Comparison of ENCODE assay signal across 9 cellular contexts in genomic region chr13:77565635-77566034, GRCh38. TPM values are rescaled to one million over a fixed set of nuclear protein-coding genes. Genes with fewer than 3 reads are reported as not detected.
DNase-seq lines count a peak whose midpoint lies in the region; ATAC-seq and TF ChIP-seq lines count a peak whose summit lies in the region.
"Had no signal": no experiment of that assay in that cellular context is flagged by ENCODE, and none has a peak within 500 bp of the region (broad histone marks: within the 10 kb centered on the region; RNA-seq: fewer than 3 reads in every experiment).

No MANE protein-coding gene starts in this region.

- H3K4me1 ChIP-seq in testis: no peaks in the 10 kb centered on the region
- no peaks in the 10 kb centered on the region for H3K4me1 ChIP-seq in mucosa of descending colon (ENCODE audit: low read depth)

- no peak for DNase-seq in activated naive CD8-positive, alpha-beta T cell treated with anti-CD3 and anti-CD28 coated beads, Interleukin-2, amount 50 U/mL, for 24 hours
- DNase-seq in activated naive CD8-positive, alpha-beta T cell treated with anti-CD3 and anti-CD28 coated beads for 36 hours: no peak
- peak; percentile 41 for DNase-seq in NCI-H345 (lab: John Stamatoyannopoulos, UW)
- peak; percentile 54 to 64 for DNase-seq in cardiac fibroblast (ENCODE audit: low read depth in 2 of 2)
- DNase-seq in myocyte (ENCODE audit: low read depth): peak; percentile 22
- DNase-seq in testis: no peak
- no peak for DNase-seq in mucosa of descending colon

- no peaks in the 10 kb centered on the region for H3K36me3 ChIP-seq in testis (ENCODE audit: low read depth, missing control alignments)
- no peaks in the 10 kb centered on the region for H3K36me3 ChIP-seq in mucosa of descending colon (ENCODE audit: low read depth)

- no peaks in the 10 kb centered on the region for H3K27me3 Mint-ChIP-seq in activated naive CD8-positive, alpha-beta T cell treated with anti-CD3 and anti-CD28 coated beads, Interleukin-2, amount 50 U/mL, for 24 hours
- peaks cover 8% of the 10 kb centered on the region for H3K27me3 Mint-ChIP-seq in activated naive CD8-positive, alpha-beta T cell treated with anti-CD3 and anti-CD28 coated beads for 36 hours
- H3K27me3 Mint-ChIP-seq: activated naive CD8-positive, alpha-beta T cell had no signal

- H3K4me3 Mint-ChIP-seq in activated naive CD8-positive, alpha-beta T cell treated with anti-CD3 and anti-CD28 coated beads, Interleukin-2, amount 50 U/mL, for 24 hours: no peak overlapping the region
- no peak overlapping the region for H3K4me3 Mint-ChIP-seq in activated naive CD8-positive, alpha-beta T cell treated with anti-CD3 and anti-CD28 coated beads for 36 hours
- H3K4me3 Mint-ChIP-seq: activated naive CD8-positive, alpha-beta T cell had no signal

- H3K4me3 ChIP-seq in cardiac fibroblast (replicated peaks in 1 of 2; ENCODE audit: low read depth in 2 of 2, low read length in 2 of 2): no peak overlapping the region
- no peak overlapping the region for H3K4me3 ChIP-seq in testis
- H3K4me3 ChIP-seq in mucosa of descending colon: no peak overlapping the region

- 15 to 39% methylated on average over 2 of the region's 2 CpGs for WGBS in testis, 2 donors

- TF ChIP-seq POLR2A in testis (IDR thresholded peaks at IDR 0.05): no peak

- ATAC-seq in activated naive CD8-positive, alpha-beta T cell treated with anti-CD3 and anti-CD28 coated beads, Interleukin-2, amount 50 U/mL, for 24 hours: peak; percentile 52
- ATAC-seq in HG02870 (IDR thresholded peaks at IDR 0.05; ENCODE audit: unreplicated experiment): peak; percentile 85
- no peak for ATAC-seq in mucosa of descending colon

- TF ChIP-seq CTCF in cardiac fibroblast (IDR thresholded peaks at IDR 0.05; ENCODE audit: low read depth, low read length) (peak; percentile 39), testis (IDR thresholded peaks at IDR 0.05) (no peak), mucosa of descending colon (IDR thresholded peaks at IDR 0.05) (no peak)

- no peaks in the 10 kb centered on the region for H3K27me3 ChIP-seq in testis

- H3K9me3 Mint-ChIP-seq in activated naive CD8-positive, alpha-beta T cell treated with anti-CD3 and anti-CD28 coated beads, Interleukin-2, amount 50 U/mL, for 24 hours: no peaks in the 10 kb centered on the region
- H3K9me3 Mint-ChIP-seq in activated naive CD8-positive, alpha-beta T cell treated with anti-CD3 and anti-CD28 coated beads for 36 hours: no peaks in the 10 kb centered on the region

- no peak overlapping the region for H3K27ac Mint-ChIP-seq in activated naive CD8-positive, alpha-beta T cell treated with anti-CD3 and anti-CD28 coated beads, Interleukin-2, amount 50 U/mL, for 24 hours
- H3K27ac Mint-ChIP-seq in activated naive CD8-positive, alpha-beta T cell treated with anti-CD3 and anti-CD28 coated beads for 36 hours: no peak overlapping the region
- H3K27ac Mint-ChIP-seq: activated naive CD8-positive, alpha-beta T cell had no signal

- intact Hi-C loops in testis (cut with DNase I; ENCODE audit: low total_unique reads) (no loop called here), mucosa of descending colon (cut with DNase I, micrococcal nuclease) (no loop called here)

- no peaks in the 10 kb centered on the region for H3K36me3 Mint-ChIP-seq in activated naive CD8-positive, alpha-beta T cell treated with anti-CD3 and anti-CD28 coated beads, Interleukin-2, amount 50 U/mL, for 24 hours (ENCODE audit: low read depth)
- no peaks in the 10 kb centered on the region for H3K36me3 Mint-ChIP-seq in activated naive CD8-positive, alpha-beta T cell treated with anti-CD3 and anti-CD28 coated beads for 36 hours
- H3K36me3 Mint-ChIP-seq: activated naive CD8-positive, alpha-beta T cell had no signal

- H3K4me1 Mint-ChIP-seq in activated naive CD8-positive, alpha-beta T cell treated with anti-CD3 and anti-CD28 coated beads, Interleukin-2, amount 50 U/mL, for 24 hours: no peaks in the 10 kb centered on the region
- H3K4me1 Mint-ChIP-seq in activated naive CD8-positive, alpha-beta T cell treated with anti-CD3 and anti-CD28 coated beads for 36 hours: no peaks in the 10 kb centered on the region

- H3K9me3 ChIP-seq in testis (no peaks in the 10 kb centered on the region), mucosa of descending colon (no peaks in the 10 kb centered on the region)

- H3K27ac ChIP-seq in testis: no peak overlapping the region

RNA-seq across cellular contexts. Expression of gene SCEL, which starts 30.1 kb away (rescaled TPM):
- not detected for total RNA-seq in activated naive CD8-positive, alpha-beta T cell treated with anti-CD3 and anti-CD28 coated beads for 36 hours
- not detected in 2 replicates for total RNA-seq in myocyte
- polyA plus RNA-seq in myocyte (2012): not detected
- 1 to 10 TPM; 2.5 to 3.5 TPM for total RNA-seq in testis
- 2.5 TPM for polyA plus RNA-seq in testis (ENCODE audit: insufficient read depth, low read depth, low replicate concordance)
- 1 to 10 TPM in 2 of 3 donors, under 1 TPM in 1; 0.19 to 1.9 (median 1.4) TPM for total RNA-seq in mucosa of descending colon

Comparison
In these comparisons a context has a peak if more than half of its experiments do, and no peak if none do; other contexts are left out.
1. DNase-seq: peak in NCI-H345 (single experiment), cardiac fibroblast (2 of 2) and myocyte (single experiment); none in activated naive CD8-positive, alpha-beta T cell treated with anti-CD3 and anti-CD28 coated beads, Interleukin-2, amount 50 U/mL, for 24 hours (single experiment), activated naive CD8-positive, alpha-beta T cell treated with anti-CD3 and anti-CD28 coated beads for 36 hours (single experiment), testis (single experiment) and mucosa of descending colon (0 of 3).